In genomic region chr19:40229484-40229883, GRCh38 we compare ENCODE assay signal across 13 cellular contexts. TPM values are rescaled to one million over a fixed set of nuclear protein-coding genes. Genes with fewer than 3 reads are reported as not detected.
DNase-seq lines count a peak whose midpoint lies in the region; ATAC-seq, FAIRE-seq and TF ChIP-seq lines count a peak whose summit lies in the region.
"Had no signal": no experiment of that assay in that cellular context is flagged by ENCODE, and none has a peak within 500 bp of the region (broad histone marks: within the 10 kb centered on the region; RNA-seq: fewer than 3 reads in every experiment).

No MANE protein-coding gene starts in this region.

- H3K36me3 Mint-ChIP-seq in activated CD4-positive, alpha-beta memory T cell treated with anti-CD3 and anti-CD28 coated beads for 36 hours = peaks cover 3% of the 10 kb centered on the region
- H3K36me3 Mint-ChIP-seq in activated CD4-positive, alpha-beta memory T cell treated with anti-CD3 and anti-CD28 coated beads, Interleukin-2, amount 10 ng/mL, durations not matched to agents 7 days and 5 days (ENCODE audit: low read depth) = no peaks in the 10 kb centered on the region

- FAIRE-seq in bronchial epithelial cell (lab: Jason Lieb, UNC) = no peak

- no peak for ATAC-seq in GM21717 (IDR thresholded peaks at IDR 0.05; ENCODE audit: unreplicated experiment)
- ATAC-seq: mucosa of descending colon had no signal

- H3K9me3 Mint-ChIP-seq in activated CD4-positive, alpha-beta memory T cell treated with anti-CD3 and anti-CD28 coated beads for 36 hours = no peaks in the 10 kb centered on the region
- no peaks in the 10 kb centered on the region for H3K9me3 Mint-ChIP-seq in activated CD4-positive, alpha-beta memory T cell treated with anti-CD3 and anti-CD28 coated beads, Interleukin-2, amount 10 ng/mL, durations not matched to agents 7 days and 5 days
- H3K9me3 Mint-ChIP-seq: H9 had no signal

- H3K4me3 Mint-ChIP-seq in activated CD4-positive, alpha-beta memory T cell treated with anti-CD3 and anti-CD28 coated beads for 36 hours = no peak overlapping the region
- no peak overlapping the region for H3K4me3 Mint-ChIP-seq in activated CD4-positive, alpha-beta memory T cell treated with anti-CD3 and anti-CD28 coated beads, Interleukin-2, amount 10 ng/mL, durations not matched to agents 7 days and 5 days
- H3K4me3 Mint-ChIP-seq: H9 had no signal

- peak overlapping the region; percentile 36 for H3K27ac Mint-ChIP-seq in activated CD4-positive, alpha-beta memory T cell treated with anti-CD3 and anti-CD28 coated beads for 36 hours
- H3K27ac Mint-ChIP-seq in activated CD4-positive, alpha-beta memory T cell treated with anti-CD3 and anti-CD28 coated beads, Interleukin-2, amount 10 ng/mL, durations not matched to agents 7 days and 5 days = no peak overlapping the region

- H3K27me3 Mint-ChIP-seq in activated CD4-positive, alpha-beta memory T cell treated with anti-CD3 and anti-CD28 coated beads for 36 hours = peaks cover 22% of the 10 kb centered on the region
- peaks cover 37% of the 10 kb centered on the region for H3K27me3 Mint-ChIP-seq in activated CD4-positive, alpha-beta memory T cell treated with anti-CD3 and anti-CD28 coated beads, Interleukin-2, amount 10 ng/mL, durations not matched to agents 7 days and 5 days

- peaks cover 3% of the 10 kb centered on the region for H3K36me3 ChIP-seq in bronchial epithelial cell (ENCODE audit: control insufficient read depth, insufficient read depth, low read length)

- peak; percentile 48 for DNase-seq in activated CD4-positive, alpha-beta memory T cell treated with anti-CD3 and anti-CD28 coated beads for 36 hours
- DNase-seq in activated CD4-positive, alpha-beta memory T cell treated with anti-CD3 and anti-CD28 coated beads, Interleukin-2, amount 10 ng/mL, durations not matched to agents 7 days and 5 days = no peak
- peak; percentile 12 for DNase-seq in Jurkat, Clone E6-1 (ENCODE audit: low read depth, low spot score)
- DNase-seq in bronchial epithelial cell (ENCODE audit: low read depth) (peak; percentile 54), dedifferentiated amniotic fluid mesenchymal stem cell (ENCODE audit: extremely low spot score) (no peak), NCI-H526 (lab: John Stamatoyannopoulos, UW) (no peak)
- DNase-seq in stimulated activated CD8-positive, alpha-beta memory T cell treated with anti-CD3 and anti-CD28 coated beads, Interleukin-4, amount 100 ng/mL, for 48 hours = peak; percentile 39
- DNase-seq: H9, mucosa of descending colon, NCI-H446 treated with DMSO at 0.1 percent for 48 hours, retina, SIG-M5 had no signal

- CTCF ChIA-PET in activated CD4-positive, alpha-beta memory T cell treated with anti-CD3 and anti-CD28 coated beads for 36 hours (lab: Charles Lee) = interaction anchor here (0.5 to 1.1 kb wide), 3 partner anchors 76 to 234 kb away, joined by 3 to 7 read pairs (median 4); no protein-coding TSS in a partner anchor
- CTCF ChIA-PET in activated CD4-positive, alpha-beta memory T cell treated with anti-CD3 and anti-CD28 coated beads, Interleukin-2, amount 10 ng/mL, durations not matched to agents 7 days and 5 days (lab: Charles Lee) = interaction anchor here (1.0 to 1.5 kb wide), 2 partner anchors 13 to 19 kb away, joined by 3 to 4 read pairs; no protein-coding TSS in a partner anchor

- no peaks in the 10 kb centered on the region for H3K27me3 ChIP-seq in bronchial epithelial cell (ENCODE audit: control insufficient read depth, insufficient read depth, low read length)

- no peak overlapping the region for H3K4me3 ChIP-seq in Jurkat, Clone E6-1 (ENCODE audit: low read length)
- no peak overlapping the region for H3K4me3 ChIP-seq in bronchial epithelial cell (ENCODE audit: low read depth, low read length)
- H3K4me3 ChIP-seq: mucosa of descending colon had no signal

- POLR2A ChIA-PET in activated CD4-positive, alpha-beta memory T cell treated with anti-CD3 and anti-CD28 coated beads for 36 hours (lab: Charles Lee) = no interaction called here
- POLR2A ChIA-PET in activated CD4-positive, alpha-beta memory T cell treated with anti-CD3 and anti-CD28 coated beads, Interleukin-2, amount 10 ng/mL, durations not matched to agents 7 days and 5 days (lab: Charles Lee) = no interaction called here

- H3K4me1 Mint-ChIP-seq in activated CD4-positive, alpha-beta memory T cell treated with anti-CD3 and anti-CD28 coated beads for 36 hours (ENCODE audit: low read depth) = peaks cover 22% of the 10 kb centered on the region
- H3K4me1 Mint-ChIP-seq in activated CD4-positive, alpha-beta memory T cell treated with anti-CD3 and anti-CD28 coated beads, Interleukin-2, amount 10 ng/mL, durations not matched to agents 7 days and 5 days = peaks cover 17% of the 10 kb centered on the region

- TF ChIP-seq CTCF in bronchial epithelial cell (IDR thresholded peaks at IDR 0.05; ENCODE audit: insufficient read depth, low read length, severe bottlenecking) = no peak

- intact Hi-C loops in activated CD4-positive, alpha-beta memory T cell treated with anti-CD3 and anti-CD28 coated beads for 36 hours (cut with micrococcal nuclease) = no loop called here

RNA-seq across cellular contexts. Expression of gene CCNP, which starts 3.0 kb away (rescaled TPM):
- total RNA-seq in activated CD4-positive, alpha-beta memory T cell treated with anti-CD3 and anti-CD28 coated beads for 36 hours = not detected
- not detected for total RNA-seq in activated CD4-positive, alpha-beta memory T cell treated with anti-CD3 and anti-CD28 coated beads, Interleukin-2, amount 10 ng/mL, durations not matched to agents 7 days and 5 days
- polyA plus RNA-seq in Jurkat, Clone E6-1 (2012; ENCODE audit: insufficient read depth, insufficient read length) = not detected
- total RNA-seq in bronchial epithelial cell = not detected in 2 replicates

RNA-seq across cellular contexts. Expression of gene TTC9B, which starts 11.3 kb away (rescaled TPM):
- not detected for total RNA-seq in activated CD4-positive, alpha-beta memory T cell treated with anti-CD3 and anti-CD28 coated beads for 36 hours
- not detected for total RNA-seq in activated CD4-positive, alpha-beta memory T cell treated with anti-CD3 and anti-CD28 coated beads, Interleukin-2, amount 10 ng/mL, durations not matched to agents 7 days and 5 days
- polyA plus RNA-seq in Jurkat, Clone E6-1 (2012; ENCODE audit: insufficient read depth, insufficient read length) = not detected
- total RNA-seq in bronchial epithelial cell = not detected in 2 replicates

RNA-seq across cellular contexts. Expression of gene MAP3K10, which starts 38.3 kb away (rescaled TPM):
- 10 to 100 TPM; 10.9 to 11.0 TPM for total RNA-seq in activated CD4-positive, alpha-beta memory T cell treated with anti-CD3 and anti-CD28 coated beads for 36 hours
- total RNA-seq in activated CD4-positive, alpha-beta memory T cell treated with anti-CD3 and anti-CD28 coated beads, Interleukin-2, amount 10 ng/mL, durations not matched to agents 7 days and 5 days = 10 to 100 TPM; 17.3 to 18.0 TPM
- polyA plus RNA-seq in Jurkat, Clone E6-1 (2012; ENCODE audit: insufficient read depth, insufficient read length) = 19.7 TPM
- 5.0 and 7.9 TPM in 2 replicates for total RNA-seq in bronchial epithelial cell

RNA-seq across cellular contexts. Expression of gene AKT2, which starts 55.7 kb away (rescaled TPM):
- 100 to 1,000 TPM; 126 to 127 TPM for total RNA-seq in activated CD4-positive, alpha-beta memory T cell treated with anti-CD3 and anti-CD28 coated beads for 36 hours
- total RNA-seq in activated CD4-positive, alpha-beta memory T cell treated with anti-CD3 and anti-CD28 coated beads, Interleukin-2, amount 10 ng/mL, durations not matched to agents 7 days and 5 days = 100 to 1,000 TPM; 142 to 150 TPM
- polyA plus RNA-seq in Jurkat, Clone E6-1 (2012; ENCODE audit: insufficient read depth, insufficient read length) = 102 TPM
- total RNA-seq in bronchial epithelial cell = 54.8 and 57.9 TPM in 2 replicates

Comparison
In these comparisons a context has a peak if more than half of its experiments do, and no peak if none do; other contexts are left out.
1. DNase-seq: peak in activated CD4-positive, alpha-beta memory T cell treated with anti-CD3 and anti-CD28 coated beads for 36 hours (single experiment), Jurkat, Clone E6-1 (single experiment), bronchial epithelial cell (single experiment) and stimulated activated CD8-positive, alpha-beta memory T cell treated with anti-CD3 and anti-CD28 coated beads, Interleukin-4, amount 100 ng/mL, for 48 hours (single experiment); none in activated CD4-positive, alpha-beta memory T cell treated with anti-CD3 and anti-CD28 coated beads, Interleukin-2, amount 10 ng/mL, durations not matched to agents 7 days and 5 days (single experiment), dedifferentiated amniotic fluid mesenchymal stem cell (single experiment) and NCI-H526 (0 of 2).